Comparison of ENCODE assay signal across 8 cellular contexts in the genomic region with DNA sequence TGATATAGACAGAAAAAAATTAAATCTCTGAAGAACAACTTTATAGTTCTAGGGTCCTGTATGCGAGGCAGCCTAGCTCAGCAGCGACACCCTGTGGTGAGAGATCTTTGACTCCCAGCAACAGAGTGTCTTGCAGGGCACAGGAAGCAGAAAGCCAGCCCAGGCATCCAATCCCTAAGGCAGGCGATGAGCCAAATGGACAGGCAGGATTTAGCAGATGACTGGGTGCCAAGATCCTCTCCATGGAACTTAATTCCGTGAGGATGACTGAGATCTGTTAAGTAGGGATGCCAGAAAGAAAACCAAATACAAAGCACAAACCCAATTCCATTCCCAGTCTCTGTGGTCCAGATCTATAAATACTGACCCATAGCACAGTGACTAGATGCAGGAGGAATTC. TPM values are rescaled to one million over a fixed set of nuclear protein-coding genes. Genes with fewer than 3 reads are reported as not detected.
A peak's percentile ranks its signal among the peaks of the same experiment; 100 is the strongest.
DNase-seq lines count a peak whose midpoint lies in the region; ATAC-seq, FAIRE-seq and TF ChIP-seq lines count a peak whose summit lies in the region.

No MANE protein-coding gene starts in this region.

- H3K36me3 Mint-ChIP-seq in neural crest cell (ENCODE audit: low read depth) = no peaks in the 10 kb centered on the region

- no peak overlapping the region for H3K27ac Mint-ChIP-seq in neural crest cell (ENCODE audit: unreplicated experiment)
- H3K27ac Mint-ChIP-seq in stimulated activated naive CD8-positive, alpha-beta T cell treated with anti-CD3 and anti-CD28 coated beads, Interleukin-15, amount 100 ng/mL, for 72 hours = peak overlapping the region in 1 of 2 donors; percentile 94

- H3K4me1 Mint-ChIP-seq in neural crest cell = peaks cover 10% of the 10 kb centered on the region
- peaks cover 10% of the 10 kb centered on the region for H3K4me1 Mint-ChIP-seq in stimulated activated naive CD8-positive, alpha-beta T cell treated with anti-CD3 and anti-CD28 coated beads, Interleukin-15, amount 100 ng/mL, for 72 hours

- H3K9me3 Mint-ChIP-seq in neural crest cell = no peaks in the 10 kb centered on the region
- no peaks in the 10 kb centered on the region for H3K9me3 Mint-ChIP-seq in stimulated activated naive CD8-positive, alpha-beta T cell treated with anti-CD3 and anti-CD28 coated beads, Interleukin-15, amount 100 ng/mL, for 72 hours

- no peak overlapping the region for H3K4me3 Mint-ChIP-seq in neural crest cell
- H3K4me3 Mint-ChIP-seq in stimulated activated naive CD8-positive, alpha-beta T cell treated with anti-CD3 and anti-CD28 coated beads, Interleukin-15, amount 100 ng/mL, for 72 hours = no peak overlapping the region

- H3K4me3 ChIP-seq in fibroblast of mammary gland (ENCODE audit: control insufficient read depth, low read depth, low read length) = no peak overlapping the region

- peak; percentile 71 for ATAC-seq in stimulated activated naive CD8-positive, alpha-beta T cell treated with anti-CD3 and anti-CD28 coated beads, Interleukin-15, amount 100 ng/mL, for 72 hours

- H3K27me3 Mint-ChIP-seq in neural crest cell (ENCODE audit: low read depth) = no peaks in the 10 kb centered on the region
- H3K27me3 Mint-ChIP-seq in stimulated activated naive CD8-positive, alpha-beta T cell treated with anti-CD3 and anti-CD28 coated beads, Interleukin-15, amount 100 ng/mL, for 72 hours = no peaks in the 10 kb centered on the region

- peak; percentile 70 for FAIRE-seq in RCC 7860 (lab: Jason Lieb, UNC)

- TF ChIP-seq CTCF in fibroblast of mammary gland (conservative IDR thresholded peaks at IDR 0.05; ENCODE audit: control insufficient read depth, insufficient read depth, low read depth, low read length) (peak; percentile 97), neural crest cell (conservative IDR thresholded peaks at IDR 0.05) (peak; percentile 96)

- DNase-seq in DMS114 treated with DMSO at 0.1 percent for 48 hours (lab: John Stamatoyannopoulos, UW; ENCODE audit: unreplicated experiment) (peak; percentile 15), KG1 (lab: John Stamatoyannopoulos, UW) (peak; percentile 27), RCC 7860 (ENCODE audit: low spot score) (peak; percentile 60), fibroblast of mammary gland (ENCODE audit: low read depth) (peak; percentile 87), neural crest cell (ENCODE audit: low read depth, low spot score) (peak; percentile 90), cortex of kidney (lab: John Stamatoyannopoulos, UW) (no peak)
- peak; percentile 81 to 84 for DNase-seq in activated T-cell treated with anti-CD3 and anti-CD28 coated beads, Interleukin-2, amount 50 U/mL, for 48 hours
- DNase-seq in stimulated activated naive CD8-positive, alpha-beta T cell treated with anti-CD3 and anti-CD28 coated beads, Interleukin-15, amount 100 ng/mL, for 72 hours = peak; percentile 59 to 60

RNA-seq across cellular contexts. Expression of a gene that starts 38.8 kb away (rescaled TPM):
- total RNA-seq in neural crest cell = 18.5 and 21.9 TPM in 2 replicates
